ENCODE assay signal across 8 cellular contexts in genomic region chr4:144399927-144400326, GRCh38.
A peak's percentile ranks its signal among the peaks of the same experiment; 100 is the strongest.
DNase-seq lines count a peak whose midpoint lies in the region; ATAC-seq and TF ChIP-seq lines count a peak whose summit lies in the region.

No MANE protein-coding gene starts in this region.

- H3K27ac ChIP-seq in heart left ventricle (no peak overlapping the region), gastroesophageal sphincter (no peak overlapping the region)

- H3K36me3 ChIP-seq in heart left ventricle = no peaks in the 10 kb centered on the region
- no peaks in the 10 kb centered on the region for H3K36me3 ChIP-seq in gastroesophageal sphincter

- ATAC-seq in GM18511 (IDR thresholded peaks at IDR 0.05; ENCODE audit: unreplicated experiment) (peak; percentile 92), HG02938 (IDR thresholded peaks at IDR 0.05; ENCODE audit: unreplicated experiment) (peak; percentile 97), heart left ventricle (no peak), gastroesophageal sphincter (no peak), GM19455 (IDR thresholded peaks at IDR 0.05; ENCODE audit: unreplicated experiment) (no peak)

- H3K9me3 ChIP-seq in heart left ventricle (peaks cover 0 to 12% (median 0%) of the 10 kb centered on the region in 12 donors), gastroesophageal sphincter (peaks cover 0 to 5% (median 1%) of the 10 kb centered on the region in 3 donors)

- H3K4me3 ChIP-seq in heart left ventricle (no peak overlapping the region), gastroesophageal sphincter (no peak overlapping the region)

- H3K27me3 ChIP-seq in heart left ventricle (no peaks in the 10 kb centered on the region), gastroesophageal sphincter (no peaks in the 10 kb centered on the region)

- TF ChIP-seq POLR2A in heart left ventricle (IDR thresholded peaks at IDR 0.05) = no peak
- TF ChIP-seq POLR2A in gastroesophageal sphincter (IDR thresholded peaks at IDR 0.05) = no peak

- no peak for TF ChIP-seq CTCF in heart left ventricle (IDR thresholded peaks at IDR 0.05)
- TF ChIP-seq CTCF in gastroesophageal sphincter (IDR thresholded peaks at IDR 0.05) = no peak

- intact Hi-C loops in heart left ventricle (cut with DNase I) = no loop called here

- WGBS in heart left ventricle, 4 donors = 14 to 24% (median 21%) methylated on average over 2 of the region's 2 CpGs
- 14 to 17% methylated on average over 2 of the region's 2 CpGs for WGBS in gastroesophageal sphincter (ENCODE audit: low coverage in 1 of 2), 2 donors

- DNase-seq in RKO (ENCODE audit: low spot score) = peak; percentile 51
- peak; percentile 95 for DNase-seq in kidney tubule cell (ENCODE audit: low spot score)
- DNase-seq in heart left ventricle = no peak
- DNase-seq in NCI-H2171 treated with DMSO at 0.1 percent for 48 hours (lab: John Stamatoyannopoulos, UW) = no peak

- H3K4me1 ChIP-seq in heart left ventricle = no peaks in the 10 kb centered on the region
- H3K4me1 ChIP-seq in gastroesophageal sphincter = no peaks in the 10 kb centered on the region

- no peak for TF ChIP-seq EP300 in gastroesophageal sphincter (IDR thresholded peaks at IDR 0.05)

Comparison
In these comparisons a context has a peak if more than half of its experiments do, and no peak if none do; other contexts are left out.
1. ATAC-seq: peak in GM18511 (single experiment) and HG02938 (single experiment); none in heart left ventricle (0 of 4), gastroesophageal sphincter (single experiment) and GM19455 (single experiment).
2. DNase-seq: peak in RKO (single experiment) and kidney tubule cell (single experiment); none in heart left ventricle (0 of 5) and NCI-H2171 treated with DMSO at 0.1 percent for 48 hours (single experiment).